1 cellular context compared by ENCODE assay signal in genomic region chr17:77957215-77957868, GRCh38.
TF ChIP-seq lines count a peak whose summit lies in the region.

No MANE protein-coding gene starts in this region.

TF ChIP-seq in HepG2, 621 proteins besides CTCF, POLR2A, EP300 and RAD21 (continued from another document):
- 0 out of 2 replicates have a peak, but pooled peaks have one; percentile 4 for TF ChIP-seq ARID3A (IDR thresholded peaks at IDR 0.05; ENCODE audit: low read depth, low read length)
- no peak for TF ChIP-seq ZNF670 (CRISPR knock-in tag; IDR thresholded peaks at IDR 0.05; ENCODE audit: borderline replicate concordance)
- 0 out of 2 replicates have a peak, but pooled peaks have one; percentile 7 for TF ChIP-seq BCL6 (CRISPR knock-in tag; IDR thresholded peaks at IDR 0.05)
- 0 out of 2 replicates have a peak, but pooled peaks have one; percentile 38 for TF ChIP-seq ZNF557 (CRISPR knock-in tag; IDR thresholded peaks at IDR 0.05)
- TF ChIP-seq BORCS8-MEF2B (CRISPR knock-in tag; IDR thresholded peaks at IDR 0.05) = no peak
- TF ChIP-seq CBX2 (IDR thresholded peaks at IDR 0.05; ENCODE audit: low read depth, low read length) = peak; percentile 93
- TF ChIP-seq CBX2 (CRISPR knock-in tag; IDR thresholded peaks at IDR 0.05; ENCODE audit: low read depth) = no peak
- TF ChIP-seq NR2C2 (CRISPR knock-in tag; IDR thresholded peaks at IDR 0.05; ENCODE audit: borderline replicate concordance) = no peak
- no peak for TF ChIP-seq ZBTB7A (CRISPR knock-in tag; IDR thresholded peaks at IDR 0.05)
- TF ChIP-seq ZBTB26 (CRISPR knock-in tag; IDR thresholded peaks at IDR 0.05; ENCODE audit: borderline replicate concordance) = no peak
- peak; percentile 42; the same call in 1 of the 2 replicates for TF ChIP-seq CEBPG (CRISPR knock-in tag; IDR thresholded peaks at IDR 0.05)
- 0 out of 2 replicates have a peak, but pooled peaks have one; percentile 2 for TF ChIP-seq ZNF746 (CRISPR knock-in tag; IDR thresholded peaks at IDR 0.05)
- TF ChIP-seq ZZZ3 (CRISPR knock-in tag; IDR thresholded peaks at IDR 0.05; ENCODE audit: borderline replicate concordance) = no peak
- TF ChIP-seq SNAPC4 (CRISPR knock-in tag; IDR thresholded peaks at IDR 0.05) = 0 out of 2 replicates have a peak, but pooled peaks have one; percentile 10
- TF ChIP-seq KMT2B (CRISPR knock-in tag; IDR thresholded peaks at IDR 0.05) = no peak
- no peak for TF ChIP-seq XBP1 (CRISPR knock-in tag; IDR thresholded peaks at IDR 0.05)
- TF ChIP-seq TFDP1 (CRISPR knock-in tag; IDR thresholded peaks at IDR 0.05; ENCODE audit: borderline replicate concordance) = no peak
- TF ChIP-seq HNF1A (IDR thresholded peaks at IDR 0.05; ENCODE audit: low read depth) = no peak
- no peak for TF ChIP-seq HNF1A (CRISPR knock-in tag; IDR thresholded peaks at IDR 0.05; ENCODE audit: borderline replicate concordance)
- no peak for TF ChIP-seq JUND (CRISPR knock-in tag; IDR thresholded peaks at IDR 0.05)
- no peak for TF ChIP-seq TFAP4 (IDR thresholded peaks at IDR 0.05; ENCODE audit: borderline replicate concordance, low read depth)
- TF ChIP-seq ZNF646 (CRISPR knock-in tag; IDR thresholded peaks at IDR 0.05) = peak; percentile 65; the same call in 1 of the 2 replicates
- TF ChIP-seq HIVEP1 (CRISPR knock-in tag; IDR thresholded peaks at IDR 0.05) = 0 out of 2 replicates have a peak, but pooled peaks have one; percentile 6
- no peak for TF ChIP-seq SRSF9 (IDR thresholded peaks at IDR 0.05; ENCODE audit: borderline replicate concordance, insufficient read depth, low read depth, low read length, poor library complexity, severe bottlenecking)
- peak; percentile 95 for TF ChIP-seq EZH2 (conservative IDR thresholded peaks at IDR 0.05; ENCODE audit: low read depth, low read length)
